Comparison of ENCODE assay signal across 11 cellular contexts in the genomic region with DNA sequence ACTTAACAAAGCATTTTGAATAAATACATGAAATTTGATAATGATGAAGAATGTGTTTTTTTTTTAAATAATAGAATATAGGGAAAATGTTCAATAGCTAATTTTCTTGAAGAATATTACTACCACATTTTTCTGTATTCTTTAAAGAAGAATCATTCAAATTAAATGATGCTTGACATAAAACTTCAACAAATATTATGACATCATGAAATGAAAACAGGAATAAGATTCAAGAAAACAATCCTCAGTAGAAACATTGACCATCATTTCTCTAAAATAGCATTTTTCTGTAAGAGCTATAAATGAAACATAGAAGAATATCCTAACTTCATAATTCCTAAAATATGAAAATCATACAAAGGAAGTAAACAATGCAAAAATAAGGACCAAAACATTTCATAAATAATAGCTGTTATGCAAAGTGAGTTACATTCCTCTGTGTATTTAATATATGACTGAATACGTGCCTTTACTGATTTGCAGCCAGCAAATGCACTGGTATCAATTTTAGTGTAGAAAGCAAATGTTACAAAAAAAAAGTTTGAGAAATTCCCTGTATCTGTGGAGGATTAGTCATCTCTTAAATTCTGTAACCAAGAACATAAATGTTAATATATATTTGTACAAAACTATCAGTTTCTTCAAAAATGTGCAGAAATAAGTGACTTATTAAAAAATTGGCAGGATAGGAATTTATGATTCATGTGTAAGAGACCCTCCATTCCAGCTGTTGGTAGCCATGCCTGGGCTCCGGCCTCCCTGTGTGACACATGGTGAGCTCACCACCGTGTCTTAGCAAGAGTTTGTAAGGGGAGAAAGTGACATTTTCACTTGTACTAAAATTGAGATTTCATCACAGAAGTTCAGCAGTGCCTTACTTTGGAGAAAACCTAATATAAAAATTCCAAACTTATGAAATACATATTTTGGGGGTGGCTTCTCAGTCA. TPM values are rescaled to one million over a fixed set of nuclear protein-coding genes. Genes with fewer than 3 reads are reported as not detected.
DNase-seq lines count a peak whose midpoint lies in the region; ATAC-seq, FAIRE-seq and TF ChIP-seq lines count a peak whose summit lies in the region.
"Had no signal": no experiment of that assay in that cellular context is flagged by ENCODE, and none has a peak within 500 bp of the region (broad histone marks: within the 10 kb centered on the region; RNA-seq: fewer than 3 reads in every experiment).

No MANE protein-coding gene starts in this region.

- H3K4me1 ChIP-seq in astrocyte (ENCODE audit: insufficient read depth, low read length) (peaks cover 49% of the 10 kb centered on the region), osteoblast (ENCODE audit: insufficient read depth, low read length) (peaks cover 53% of the 10 kb centered on the region), lower lobe of right lung (peaks cover 8% of the 10 kb centered on the region)
- H3K4me1 ChIP-seq: transverse colon had no signal

- peak; percentile 61 for DNase-seq in activated CD4-positive, alpha-beta T cell treated with anti-CD3 and anti-CD28 coated beads for 36 hours
- DNase-seq in activated CD4-positive, alpha-beta T cell treated with anti-CD3 and anti-CD28 coated beads, Interleukin-2, amount 50 U/mL, for 1 hour: no peak
- DNase-seq in astrocyte (ENCODE audit: low read depth) (peak; percentile 80), osteoblast (ENCODE audit: insufficient read length, low spot score, missing footprints) (no peak), lower lobe of right lung (no peak), AML-193 (lab: John Stamatoyannopoulos, UW) (no peak)
- DNase-seq: foreskin melanocyte, T-helper 17 cell, transverse colon had no signal

- H3K36me3 ChIP-seq in astrocyte (ENCODE audit: insufficient read depth, low read length) (no peaks in the 10 kb centered on the region), osteoblast (ENCODE audit: insufficient read depth, low read length) (no peaks in the 10 kb centered on the region), lower lobe of right lung (no peaks in the 10 kb centered on the region)
- H3K36me3 ChIP-seq: transverse colon had no signal

- no peak overlapping the region for H3K27ac Mint-ChIP-seq in activated CD4-positive, alpha-beta T cell treated with anti-CD3 and anti-CD28 coated beads for 36 hours
- peak overlapping the region; percentile 88 for H3K27ac Mint-ChIP-seq in astrocyte (ENCODE audit: unreplicated experiment)
- H3K27ac Mint-ChIP-seq: T-helper 17 cell had no signal

- H4K20me1 ChIP-seq in astrocyte (ENCODE audit: insufficient read depth, low read length): no peaks in the 10 kb centered on the region
- no peaks in the 10 kb centered on the region for H4K20me1 ChIP-seq in osteoblast (ENCODE audit: insufficient read depth, low read length)

- H3K36me3 Mint-ChIP-seq in activated CD4-positive, alpha-beta T cell treated with anti-CD3 and anti-CD28 coated beads for 36 hours (ENCODE audit: low read depth): no peaks in the 10 kb centered on the region
- H3K36me3 Mint-ChIP-seq in astrocyte (ENCODE audit: low read depth, unreplicated experiment): no peaks in the 10 kb centered on the region

- H3K4me1 Mint-ChIP-seq in activated CD4-positive, alpha-beta T cell treated with anti-CD3 and anti-CD28 coated beads for 36 hours: peaks cover 11% of the 10 kb centered on the region
- H3K4me1 Mint-ChIP-seq in astrocyte (ENCODE audit: low read depth, unreplicated experiment): peaks cover 44% of the 10 kb centered on the region
- H3K4me1 Mint-ChIP-seq: T-helper 17 cell had no signal

- H3K4me2 ChIP-seq in astrocyte (ENCODE audit: low read length) (peak overlapping the region; percentile 22), osteoblast (ENCODE audit: insufficient read depth, low read length) (peak overlapping the region; percentile 38)

- intact Hi-C loops in activated CD4-positive, alpha-beta T cell treated with anti-CD3 and anti-CD28 coated beads for 36 hours (cut with DNase I, micrococcal nuclease): loop anchor here (5.0 to 10.0 kb wide), 3 partner anchors 124 to 312 kb away; no protein-coding TSS in a partner anchor
- intact Hi-C loops in lower lobe of right lung (cut with DNase I): no loop called here

- H3K9me3 ChIP-seq in astrocyte (ENCODE audit: insufficient read depth, low read depth, low read length) (no peaks in the 10 kb centered on the region), osteoblast (ENCODE audit: low read depth, low read length) (no peaks in the 10 kb centered on the region), lower lobe of right lung (no peaks in the 10 kb centered on the region)
- H3K9me3 ChIP-seq: transverse colon had no signal

- H3K79me2 ChIP-seq in astrocyte (ENCODE audit: insufficient read depth, low read length) (no peaks in the 10 kb centered on the region), osteoblast (ENCODE audit: insufficient read depth, low read length) (no peaks in the 10 kb centered on the region)

- peak overlapping the region; percentile 11 for H3K9ac ChIP-seq in astrocyte (ENCODE audit: low read length)

- no peak for TF ChIP-seq CTCF in astrocyte (IDR thresholded peaks at IDR 0.05; ENCODE audit: insufficient read depth, low read depth, low read length)
- no peak for TF ChIP-seq CTCF in osteoblast (IDR thresholded peaks at IDR 0.05; ENCODE audit: extremely low read depth, low read depth, low read length)
- TF ChIP-seq CTCF in lower lobe of right lung (IDR thresholded peaks at IDR 0.05): no peak

- H2AFZ ChIP-seq in astrocyte (ENCODE audit: low read depth, low read length): no peak overlapping the region
- no peak overlapping the region for H2AFZ ChIP-seq in osteoblast (ENCODE audit: low read length)

- H3K27me3 ChIP-seq in astrocyte (ENCODE audit: insufficient read depth, low read length) (no peaks in the 10 kb centered on the region), osteoblast (ENCODE audit: insufficient read depth, low read length) (no peaks in the 10 kb centered on the region), lower lobe of right lung (ENCODE audit: low read depth) (no peaks in the 10 kb centered on the region)
- H3K27me3 ChIP-seq: transverse colon had no signal

- POLR2A ChIA-PET in activated CD4-positive, alpha-beta T cell treated with anti-CD3 and anti-CD28 coated beads for 36 hours (lab: Charles Lee): no interaction called here

- no peak overlapping the region for H3K4me3 Mint-ChIP-seq in activated CD4-positive, alpha-beta T cell treated with anti-CD3 and anti-CD28 coated beads for 36 hours
- H3K4me3 Mint-ChIP-seq in astrocyte (ENCODE audit: unreplicated experiment): no peak overlapping the region
- H3K4me3 Mint-ChIP-seq: T-helper 17 cell had no signal

- H3K4me3 ChIP-seq in astrocyte (ENCODE audit: insufficient read depth, low read depth, low read length) (no peak overlapping the region), osteoblast (ENCODE audit: insufficient read depth, low read length) (no peak overlapping the region), lower lobe of right lung (no peak overlapping the region)
- H3K4me3 ChIP-seq: transverse colon had no signal

- CTCF ChIA-PET in activated CD4-positive, alpha-beta T cell treated with anti-CD3 and anti-CD28 coated beads for 36 hours (lab: Charles Lee): interaction anchor here (0.9 to 1.3 kb wide), 2 partner anchors 15 to 19 kb away, joined by 3 to 4 read pairs; no protein-coding TSS in a partner anchor

- H3K9me3 Mint-ChIP-seq in activated CD4-positive, alpha-beta T cell treated with anti-CD3 and anti-CD28 coated beads for 36 hours (ENCODE audit: low read depth): no peaks in the 10 kb centered on the region
- no peaks in the 10 kb centered on the region for H3K9me3 Mint-ChIP-seq in astrocyte (ENCODE audit: unreplicated experiment)

- H3K27me3 Mint-ChIP-seq in activated CD4-positive, alpha-beta T cell treated with anti-CD3 and anti-CD28 coated beads for 36 hours: peaks cover 9% of the 10 kb centered on the region
- H3K27me3 Mint-ChIP-seq in astrocyte (ENCODE audit: low read depth, unreplicated experiment): no peaks in the 10 kb centered on the region

- peak; percentile 82 for ATAC-seq in activated CD4-positive, alpha-beta T cell treated with anti-CD3 and anti-CD28 coated beads for 36 hours
- ATAC-seq in HG02870 (IDR thresholded peaks at IDR 0.05; ENCODE audit: unreplicated experiment): peak; percentile 56
- ATAC-seq in lower lobe of right lung: no peak
- ATAC-seq in HG03095 (IDR thresholded peaks at IDR 0.05; ENCODE audit: unreplicated experiment): no peak
- ATAC-seq: T-helper 17 cell had no signal

- peak overlapping the region; percentile 53 for H3K27ac ChIP-seq in astrocyte (ENCODE audit: low read depth, low read length)
- H3K27ac ChIP-seq in osteoblast (ENCODE audit: low read depth, low read length): peak overlapping the region; percentile 58
- H3K27ac ChIP-seq in lower lobe of right lung: no peak overlapping the region
- H3K27ac ChIP-seq: transverse colon had no signal

- peak; percentile 50 for FAIRE-seq in astrocyte (lab: Jason Lieb, UNC)

RNA-seq across cellular contexts. Expression of a gene that starts 15.0 kb away (rescaled TPM):
- total RNA-seq in activated CD4-positive, alpha-beta T cell treated with anti-CD3 and anti-CD28 coated beads for 36 hours: 1 to 10 TPM; 4.1 to 4.3 TPM
- total RNA-seq in astrocyte (154 and 177 TPM in 2 replicates), osteoblast (122 and 131 TPM in 2 replicates), lower lobe of right lung (34.1 TPM)

RNA-seq across cellular contexts. Expression of a gene that starts 36.6 kb away (rescaled TPM):
- total RNA-seq in activated CD4-positive, alpha-beta T cell treated with anti-CD3 and anti-CD28 coated beads for 36 hours: 100 to 1,000 TPM; 102 to 107 TPM
- total RNA-seq in astrocyte (12.3 and 22.9 TPM in 2 replicates), osteoblast (8.3 and 8.5 TPM in 2 replicates), lower lobe of right lung (2.5 TPM)

Comparison
In these comparisons a context has a peak if more than half of its experiments do, and no peak if none do; other contexts are left out.
1. DNase-seq: peak in activated CD4-positive, alpha-beta T cell treated with anti-CD3 and anti-CD28 coated beads for 36 hours (single experiment) and astrocyte (single experiment); none in activated CD4-positive, alpha-beta T cell treated with anti-CD3 and anti-CD28 coated beads, Interleukin-2, amount 50 U/mL, for 1 hour (single experiment), osteoblast (single experiment), lower lobe of right lung (single experiment) and AML-193 (0 of 2).
2. ATAC-seq: peak in activated CD4-positive, alpha-beta T cell treated with anti-CD3 and anti-CD28 coated beads for 36 hours (single experiment) and HG02870 (single experiment); none in lower lobe of right lung (0 of 2) and HG03095 (single experiment).